2 cellular contexts compared by ENCODE assay signal in genomic region chr17:988561-988960, GRCh38.
TF ChIP-seq lines count a peak whose summit lies in the region.

No MANE protein-coding gene starts in this region.

TF ChIP-seq in H1, 55 proteins besides CTCF, POLR2A, EP300 and RAD21:
- TF ChIP-seq SP4 (IDR thresholded peaks at IDR 0.05; ENCODE audit: low read length), result no peak
- no peak for TF ChIP-seq RFX5 (IDR thresholded peaks at IDR 0.05; ENCODE audit: borderline replicate concordance, low read depth, low read length)
- TF ChIP-seq SIX5 (IDR thresholded peaks at IDR 0.05; ENCODE audit: low read depth, low read length), result no peak
- TF ChIP-seq E2F6 (IDR thresholded peaks at IDR 0.05), result no peak
- TF ChIP-seq YY1 (IDR thresholded peaks at IDR 0.05; ENCODE audit: low read depth, low read length), result no peak
- no peak for TF ChIP-seq SP2 (IDR thresholded peaks at IDR 0.05; ENCODE audit: low read length)
- no peak for TF ChIP-seq CHD7 (IDR thresholded peaks at IDR 0.05; ENCODE audit: insufficient replicate concordance, low read length)
- TF ChIP-seq BCL11A (IDR thresholded peaks at IDR 0.05; ENCODE audit: low read depth in 2 of 2, low read length in 2 of 2), result no peak
- no peak for TF ChIP-seq JUN (IDR thresholded peaks at IDR 0.05; ENCODE audit: low read depth, low read length)
- no peak for TF ChIP-seq TCF12 (IDR thresholded peaks at IDR 0.05; ENCODE audit: low read depth, low read length)
- no peak for TF ChIP-seq PHF8 (conservative IDR thresholded peaks at IDR 0.05; ENCODE audit: low read depth, low read length)
- no peak for TF ChIP-seq MAFK (IDR thresholded peaks at IDR 0.05; ENCODE audit: low read depth, low read length)
- TF ChIP-seq TAF1 (IDR thresholded peaks at IDR 0.05; ENCODE audit: low read depth, low read length), result no peak
- no peak for TF ChIP-seq SAP30 (IDR thresholded peaks at IDR 0.05; ENCODE audit: insufficient read depth, insufficient replicate concordance, low read length)
- TF ChIP-seq SRF (IDR thresholded peaks at IDR 0.05; ENCODE audit: low read depth, low read length), result no peak
- TF ChIP-seq CBX5 (IDR thresholded peaks at IDR 0.05; ENCODE audit: low read depth, low read length), result no peak
- no peak for TF ChIP-seq CTBP2 (IDR thresholded peaks at IDR 0.05; ENCODE audit: borderline replicate concordance, insufficient read depth, insufficient read length, low read length)
- no peak for TF ChIP-seq NANOG (IDR thresholded peaks at IDR 0.05; ENCODE audit: insufficient read depth, low read depth, low read length, poor library complexity, severe bottlenecking)
- TF ChIP-seq EGR1 (IDR thresholded peaks at IDR 0.05; ENCODE audit: borderline replicate concordance, low read depth, low read length), result no peak

TF ChIP-seq in SK-N-SH, 30 proteins besides CTCF, POLR2A, EP300 and RAD21:
- TF ChIP-seq CHD2 (IDR thresholded peaks at IDR 0.05; ENCODE audit: low read length, partially characterized antibody), result no peak
- TF ChIP-seq RCOR1 (IDR thresholded peaks at IDR 0.05; ENCODE audit: low read length), result no peak
- TF ChIP-seq GABPA (IDR thresholded peaks at IDR 0.05; ENCODE audit: low read depth), result no peak
- TF ChIP-seq GATA2 (CRISPR knock-in tag; IDR thresholded peaks at IDR 0.05), result no peak
- no peak for TF ChIP-seq YY1 (IDR thresholded peaks at IDR 0.05; ENCODE audit: low read depth)
- no peak for TF ChIP-seq EZH2phosphoT487 (IDR thresholded peaks at IDR 0.05; ENCODE audit: borderline replicate concordance, low read depth)
- no peak for TF ChIP-seq MEF2A (IDR thresholded peaks at IDR 0.05; ENCODE audit: borderline replicate concordance, low read depth)
- TF ChIP-seq JUND (IDR thresholded peaks at IDR 0.05), result no peak
- TF ChIP-seq SIN3A (IDR thresholded peaks at IDR 0.05; ENCODE audit: borderline replicate concordance, low read depth, low read length), result no peak
- no peak for TF ChIP-seq ZBTB33 (IDR thresholded peaks at IDR 0.05; ENCODE audit: borderline replicate concordance, low read depth)
- TF ChIP-seq IRF3 (IDR thresholded peaks at IDR 0.05; ENCODE audit: low read depth, low read length), result no peak
- TF ChIP-seq MAX (IDR thresholded peaks at IDR 0.05; ENCODE audit: low read depth), result no peak
- TF ChIP-seq ELF1 (IDR thresholded peaks at IDR 0.05), result no peak
- TF ChIP-seq USF1 (IDR thresholded peaks at IDR 0.05; ENCODE audit: borderline replicate concordance, low read depth), result no peak
TF ChIP-seq in SK-N-SH: peak in this region for 0.
